Comparison of ENCODE assay signal across 8 cellular contexts in the genomic region with DNA sequence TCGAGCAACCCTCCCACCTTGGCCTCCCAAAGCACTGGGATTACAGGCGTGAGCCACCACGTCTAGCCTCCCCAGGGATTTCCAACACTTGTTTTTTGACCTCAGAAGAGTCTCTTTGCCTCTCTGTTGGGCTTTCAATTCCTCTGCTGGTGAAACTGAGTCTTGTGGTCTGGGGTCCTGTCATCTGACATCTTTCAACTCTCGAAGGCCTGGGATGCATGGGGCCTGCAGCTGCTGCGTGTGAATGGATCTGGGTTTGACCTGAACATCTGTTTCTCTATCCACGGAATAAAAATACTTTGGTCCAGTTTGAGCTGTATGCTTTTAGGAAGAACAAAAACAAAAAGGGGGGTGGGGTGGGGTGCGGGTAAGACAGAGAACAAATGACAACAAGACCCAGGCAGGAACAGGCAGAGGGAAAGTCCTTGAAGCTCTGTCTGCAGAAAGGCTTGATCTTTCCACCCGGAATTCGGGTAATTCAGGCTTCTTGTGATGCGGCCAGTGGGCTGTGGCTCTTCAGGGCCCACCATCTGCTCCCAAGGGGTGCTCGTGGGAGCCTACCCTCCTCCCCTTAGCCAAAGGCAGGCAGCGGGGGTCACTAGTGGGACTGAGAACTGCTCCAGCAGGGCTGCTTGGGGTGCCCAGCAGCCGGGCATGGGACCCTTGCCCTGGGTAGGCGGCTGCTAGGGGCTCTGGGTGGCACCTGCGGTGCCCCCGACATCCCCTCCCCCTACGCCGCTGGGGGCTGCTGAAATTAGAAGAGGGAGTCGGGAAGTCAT.
DNase-seq lines count a peak whose midpoint lies in the region; ATAC-seq, FAIRE-seq and TF ChIP-seq lines count a peak whose summit lies in the region.

No MANE protein-coding gene starts in this region.

- peak; percentile 7 for ATAC-seq in HG03039 (IDR thresholded peaks at IDR 0.05; ENCODE audit: unreplicated experiment)
- no peak for ATAC-seq in central memory CD8-positive, alpha-beta T cell (replicated peaks; ENCODE audit: extremely low read depth, poor library complexity, severe bottlenecking)

- no peaks in the 10 kb centered on the region for H3K9me3 Mint-ChIP-seq in central memory CD8-positive, alpha-beta T cell

- peak overlapping the region; percentile 29 for H3K4me3 ChIP-seq in retinal pigment epithelial cell (ENCODE audit: low read length)

- peak overlapping the region; percentile 64 for H3K27ac Mint-ChIP-seq in central memory CD8-positive, alpha-beta T cell (ENCODE audit: low read depth)

- DNase-seq in GM19239 (ENCODE audit: insufficient read length, low spot score) (no peak), retinal pigment epithelial cell (ENCODE audit: low read depth) (no peak), SW 1271 (lab: John Stamatoyannopoulos, UW) (no peak), DMS153 treated with DMSO at 0.1 percent for 48 hours (lab: John Stamatoyannopoulos, UW; ENCODE audit: unreplicated experiment) (no peak), NCI-H345 (lab: John Stamatoyannopoulos, UW) (no peak), NK-92 (lab: John Stamatoyannopoulos, UW; ENCODE audit: unreplicated experiment) (no peak)
- DNase-seq in central memory CD8-positive, alpha-beta T cell (ENCODE audit: low spot score in 2 of 2): no peak

- peak; percentile 89 for FAIRE-seq in GM19239 (lab: Jason Lieb, UNC)

- peaks cover 33% of the 10 kb centered on the region for H3K4me1 Mint-ChIP-seq in central memory CD8-positive, alpha-beta T cell

- H3K27me3 Mint-ChIP-seq in central memory CD8-positive, alpha-beta T cell: no peaks in the 10 kb centered on the region

- no peaks in the 10 kb centered on the region for H3K36me3 Mint-ChIP-seq in central memory CD8-positive, alpha-beta T cell (ENCODE audit: insufficient read depth)

- TF ChIP-seq CTCF in retinal pigment epithelial cell (conservative IDR thresholded peaks at IDR 0.05; ENCODE audit: low read depth, low read length): no peak

- H3K4me3 Mint-ChIP-seq in central memory CD8-positive, alpha-beta T cell: peak overlapping the region; percentile 73
